ENCODE assay signal across 1 cellular context in the genomic region with DNA sequence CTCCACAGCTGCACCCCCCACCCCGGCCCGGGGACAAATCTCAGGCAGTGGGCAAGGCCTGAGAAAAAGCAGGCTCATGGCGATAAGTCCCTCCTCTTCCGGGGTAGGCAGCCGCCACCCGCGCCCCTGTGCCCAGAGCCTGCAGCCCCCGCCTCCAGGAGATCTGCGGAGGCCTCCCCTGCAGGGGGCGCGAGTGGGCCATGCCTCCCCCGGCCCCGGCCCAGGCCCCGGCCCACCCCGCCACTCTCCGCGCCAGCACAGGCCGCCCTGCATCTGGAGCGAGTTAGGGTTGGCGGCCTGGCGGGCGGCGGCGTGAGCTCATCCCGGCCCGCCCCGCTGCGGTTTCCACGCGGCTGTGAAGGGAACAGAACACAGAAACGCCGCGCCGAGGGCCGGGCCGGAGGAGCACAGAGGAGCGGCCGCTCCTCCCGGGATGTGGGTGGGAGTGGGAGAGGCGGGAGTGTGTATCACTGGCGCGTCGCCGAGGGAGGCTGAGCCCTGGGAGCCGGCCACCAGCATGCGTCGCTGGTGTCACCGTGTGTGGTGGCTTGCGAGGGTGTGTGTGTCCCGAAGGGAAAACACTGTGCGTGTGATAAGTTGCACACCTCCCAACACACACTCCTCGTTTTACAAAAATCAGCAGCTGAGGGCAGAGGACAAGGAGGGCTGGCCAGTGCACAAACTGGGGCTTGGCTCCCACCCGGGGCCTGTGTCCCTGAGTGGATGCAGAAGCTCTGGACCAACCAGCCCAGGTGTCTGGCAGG.
TF ChIP-seq lines count a peak whose summit lies in the region.

No MANE protein-coding gene starts in this region.

TF ChIP-seq in IMR-90, 13 proteins besides CTCF, POLR2A, EP300 and RAD21:
- TF ChIP-seq SMC3 (IDR thresholded peaks at IDR 0.05; ENCODE audit: low read depth, low read length), result no peak
- no peak for TF ChIP-seq NFE2L2 (IDR thresholded peaks at IDR 0.05; ENCODE audit: low read depth, low read length)
- TF ChIP-seq BHLHE40 (IDR thresholded peaks at IDR 0.05; ENCODE audit: low read depth, low read length), result no peak
- TF ChIP-seq MAFK (IDR thresholded peaks at IDR 0.05; ENCODE audit: low read depth, low read length), result no peak
- TF ChIP-seq, protein P1, sequence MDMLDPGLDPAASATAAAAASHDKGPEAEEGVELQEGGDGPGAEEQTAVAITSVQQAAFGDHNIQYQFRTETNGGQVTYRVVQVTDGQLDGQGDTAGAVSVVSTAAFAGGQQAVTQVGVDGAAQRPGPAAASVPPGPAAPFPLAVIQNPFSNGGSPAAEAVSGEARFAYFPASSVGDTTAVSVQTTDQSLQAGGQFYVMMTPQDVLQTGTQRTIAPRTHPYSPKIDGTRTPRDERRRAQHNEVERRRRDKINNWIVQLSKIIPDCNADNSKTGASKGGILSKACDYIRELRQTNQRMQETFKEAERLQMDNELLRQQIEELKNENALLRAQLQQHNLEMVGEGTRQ (IDR thresholded peaks at IDR 0.05; ENCODE audit: low read depth, low read length), result no peak
- no peak for TF ChIP-seq CEBPB (IDR thresholded peaks at IDR 0.05; ENCODE audit: low read depth, low read length)
- TF ChIP-seq MAZ (IDR thresholded peaks at IDR 0.05; ENCODE audit: borderline replicate concordance, low read depth, low read length), result peak; percentile 45; the same call in 1 of the 2 replicates
- TF ChIP-seq CHD1 (IDR thresholded peaks at IDR 0.05; ENCODE audit: low read depth, low read length), result no peak
- TF ChIP-seq FOS (IDR thresholded peaks at IDR 0.05; ENCODE audit: low read depth, low read length), result no peak
TF ChIP-seq in IMR-90: peak in this region for 1.
